ENCODE assay signal across 25 cellular contexts in the genomic region with DNA sequence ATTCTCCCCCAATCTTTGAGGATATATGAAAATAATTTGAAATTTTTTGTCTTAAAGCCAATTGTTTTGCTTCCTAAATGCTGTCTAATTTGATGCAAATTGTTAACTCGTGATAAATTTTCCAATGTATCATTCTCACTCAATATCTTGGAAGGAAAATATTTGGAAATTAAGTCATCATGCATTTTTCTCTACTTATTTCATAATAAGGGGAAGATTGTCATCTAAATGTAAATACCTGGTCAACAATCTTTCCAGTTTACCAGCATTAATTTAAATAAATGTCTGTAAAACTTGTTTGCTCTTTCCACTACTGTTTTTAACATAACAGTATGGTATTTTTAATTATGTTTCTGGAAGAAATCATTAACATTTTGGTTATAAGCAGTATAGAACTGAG.
"Had no signal": no experiment of that assay in that cellular context is flagged by ENCODE, and none has a peak within 500 bp of the region (broad histone marks: within the 10 kb centered on the region; RNA-seq: fewer than 3 reads in every experiment).

No MANE protein-coding gene starts in this region.

- H3K27me3 ChIP-seq: stomach, suprapubic skin, testis, thyroid gland, tibial artery, tibial nerve, transverse colon, upper lobe of left lung, upper lobe of right lung, uterus, vagina had no signal

- H3K4me3 ChIP-seq: stomach, suprapubic skin, testis, thoracic aorta, thyroid gland, tibial artery, tibial nerve, transverse colon, upper lobe of left lung, upper lobe of right lung, uterus, vagina had no signal

- H3K36me3 ChIP-seq: stomach, suprapubic skin, thoracic aorta, thyroid gland, tibial artery, tibial nerve, transverse colon, upper lobe of left lung, upper lobe of right lung, uterus, vagina had no signal

- DNase-seq: stimulated activated CD4-positive, alpha-beta T cell treated with anti-CD3 and anti-CD28 coated beads, Interleukin-2, amount 100 ng/mL, for 48 hours; stimulated activated CD4-positive, alpha-beta T cell treated with anti-CD3 and anti-CD28 coated beads, Interleukin-4, amount 100 ng/mL, for 1 hour; stimulated activated CD4-positive, alpha-beta T cell treated with anti-CD3 and anti-CD28 coated beads, Interleukin-4, amount 100 ng/mL, for 24 hours; stimulated activated CD4-positive, alpha-beta T cell treated with anti-CD3 and anti-CD28 coated beads, Interleukin-4, amount 100 ng/mL, for 4 hours; stimulated activated CD8-positive, alpha-beta memory T cell treated with anti-CD3 and anti-CD28 coated beads, Interleukin-4, amount 100 ng/mL, for 48 hours; stimulated activated naive B cell treated with anti-CD40 and anti-IgM and Interleukin-4, amounts not matched to agents 10 μg/mL and 1 μg/mL and 100 μg/mL, for 72 hours; stimulated activated naive CD4-positive, alpha-beta T cell; stimulated activated naive CD4-positive, alpha-beta T cell treated with Interleukin-2 at 50 U/mL for 16 hours; stimulated activated naive CD8-positive, alpha-beta T cell treated with anti-CD3 and anti-CD28 coated beads, Interleukin-15, amount 100 ng/mL, for 72 hours; stimulated activated naive CD8-positive, alpha-beta T cell treated with anti-CD3 and anti-CD28 coated beads, Interleukin-15, Interleukin-2, amounts not matched to agents 100 U/mL and 50 U/mL, for 24 hours; stomach; substantia nigra; testis; thyroid gland; tibial artery; transverse colon; upper lobe of left lung; upper lobe of right lung; uterus had no signal

- H3K9me3 ChIP-seq: suprapubic skin, testis, thoracic aorta, thyroid gland, tibial artery, transverse colon, upper lobe of left lung, upper lobe of right lung, uterus, vagina had no signal

- H3K4me1 ChIP-seq: stomach, suprapubic skin, testis, thyroid gland, tibial artery, tibial nerve, transverse colon, upper lobe of left lung, upper lobe of right lung, uterus, vagina had no signal

- ATAC-seq: stimulated activated effector memory CD8-positive, alpha-beta T cell treated with anti-CD3 and anti-CD28 coated beads, Interleukin-12 subunit alpha, Interleukin-12 subunit beta, amount 100 ng/mL, for 72 hours; stimulated activated memory B cell treated with anti-CD40 and anti-IgM and Interleukin-4, amounts not matched to agents 10 μg/mL and 1 μg/mL and 100 μg/mL, for 72 hours; stimulated activated naive B cell treated with anti-CD40 and anti-IgM and Interleukin-4, amounts not matched to agents 10 μg/mL and 1 μg/mL and 100 μg/mL, for 72 hours; stimulated activated naive CD8-positive, alpha-beta T cell treated with anti-CD3 and anti-CD28 coated beads, Interleukin-15, amount 100 ng/mL, for 72 hours; stimulated activated naive CD8-positive, alpha-beta T cell treated with anti-CD3 and anti-CD28 coated beads, Interleukin-15, Interleukin-2, amounts not matched to agents 100 U/mL and 50 U/mL, for 24 hours; upper lobe of right lung had no signal

- H3K27ac ChIP-seq: stomach, suprapubic skin, testis, thoracic aorta, thyroid gland, tibial artery, tibial nerve, transverse colon, upper lobe of left lung, upper lobe of right lung, uterus, vagina had no signal
